15 cellular contexts compared by ENCODE assay signal in the genomic region with DNA sequence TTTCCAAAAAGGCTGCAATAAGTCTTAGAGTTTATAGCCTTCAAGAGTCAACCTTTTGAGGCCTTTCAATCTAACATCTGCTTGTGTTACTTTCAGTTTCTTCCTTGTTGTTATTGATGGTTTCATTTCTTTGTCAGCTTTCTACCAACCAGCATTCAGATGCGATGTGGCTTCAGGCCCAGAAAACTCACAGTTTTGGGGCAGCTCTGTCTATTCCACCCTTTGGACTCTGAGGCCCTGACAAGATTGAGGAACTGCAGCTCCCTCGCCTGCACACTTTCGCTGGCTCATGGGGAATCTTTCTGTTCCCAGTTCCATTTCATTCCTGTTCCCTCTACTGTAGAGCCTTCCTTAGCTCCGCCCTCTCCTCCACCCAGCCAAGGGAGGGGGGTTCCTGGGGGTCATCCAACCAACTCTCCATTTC. TPM values are rescaled to one million over a fixed set of nuclear protein-coding genes. Genes with fewer than 3 reads are reported as not detected.
A peak's percentile ranks its signal among the peaks of the same experiment; 100 is the strongest.
DNase-seq lines count a peak whose midpoint lies in the region; ATAC-seq, FAIRE-seq and TF ChIP-seq lines count a peak whose summit lies in the region.
"Had no signal": no experiment of that assay in that cellular context is flagged by ENCODE, and none has a peak within 500 bp of the region (broad histone marks: within the 10 kb centered on the region; RNA-seq: fewer than 3 reads in every experiment).

No MANE protein-coding gene starts in this region.

- H2BK120ac ChIP-seq in H9 (ENCODE audit: low read depth, low read length, poor library complexity, severe bottlenecking) = no peak overlapping the region

- H3K23me2 ChIP-seq in H9 (ENCODE audit: insufficient read length, low read depth, low read length, poor library complexity, severe bottlenecking) = no peaks in the 10 kb centered on the region

- H3K79me2 ChIP-seq in H9 (ENCODE audit: insufficient read depth, low read length) = no peaks in the 10 kb centered on the region

- no peaks in the 10 kb centered on the region; the same call in 1 of the 2 replicates for H3K27me3 ChIP-seq in H9 (ENCODE audit: insufficient read depth, low read length)
- no peaks in the 10 kb centered on the region for H3K27me3 ChIP-seq in small intestine (ENCODE audit: control insufficient read depth in 2 of 2, insufficient read depth in 2 of 2, low read length in 2 of 2)
- H3K27me3 ChIP-seq in uterus = no peaks in the 10 kb centered on the region

- no peak overlapping the region for H3K4ac ChIP-seq in H9 (ENCODE audit: low read depth, low read length)

- no peaks in the 10 kb centered on the region for H3K9me3 ChIP-seq in H9 (ENCODE audit: control insufficient read depth, low read depth, low read length)
- no peaks in the 10 kb centered on the region for H3K9me3 ChIP-seq in small intestine (ENCODE audit: control insufficient read depth, low read depth)
- no peaks in the 10 kb centered on the region for H3K9me3 ChIP-seq in uterus
- H3K9me3 ChIP-seq: tibial artery had no signal

- H2BK15ac ChIP-seq in H9 (ENCODE audit: low read depth, low read length) = no peak overlapping the region

- H2AK5ac ChIP-seq in H9 (ENCODE audit: insufficient read length, low read length) = no peak overlapping the region

- H3K36me3 ChIP-seq in small intestine (ENCODE audit: control insufficient read depth in 2 of 2, insufficient read depth in 2 of 2, low read length in 2 of 2) (no peaks in the 10 kb centered on the region), uterus (no peaks in the 10 kb centered on the region)
- H3K36me3 ChIP-seq: tibial artery had no signal

- H3K14ac ChIP-seq in H9 (ENCODE audit: insufficient read depth, low read length) = no peak overlapping the region

- peak overlapping the region; percentile 65 for H2AFZ ChIP-seq in H9 (ENCODE audit: low read length)

- no peak overlapping the region for H3T11ph ChIP-seq in H9 (ENCODE audit: low read length)

- no peak overlapping the region for H4K8ac ChIP-seq in H9 (replicated peaks; ENCODE audit: insufficient read length, low read depth, low read length)

- no peak overlapping the region for H3K23ac ChIP-seq in H9 (ENCODE audit: insufficient read length, low read depth, low read length)

- H3K4me3 ChIP-seq in small intestine (ENCODE audit: low read depth in 1 of 2, low read length in 2 of 2) (no peak overlapping the region), uterus (no peak overlapping the region)
- H3K4me3 ChIP-seq: tibial artery had no signal

- H3K36me3 Mint-ChIP-seq in activated CD4-positive, alpha-beta T cell treated with anti-CD3 and anti-CD28 coated beads for 36 hours (ENCODE audit: low read depth) = no peaks in the 10 kb centered on the region
- H3K36me3 Mint-ChIP-seq in H9 (ENCODE audit: insufficient read depth in 1 of 3, low read depth in 3 of 3) (no peaks in the 10 kb centered on the region; a peak in 1 of 7 replicates), IgD-negative memory B cell (peaks cover 2% of the 10 kb centered on the region)

- no peak overlapping the region for H4K5ac ChIP-seq in H9 (ENCODE audit: insufficient read length, low read depth, low read length)

- H4K91ac ChIP-seq in H9 (ENCODE audit: insufficient read length, low read depth, low read length) = no peak overlapping the region

- H3K79me1 ChIP-seq in H9 (ENCODE audit: insufficient read depth, low read depth, low read length, poor library complexity, severe bottlenecking) = no peaks in the 10 kb centered on the region

- no peak overlapping the region for H3K56ac ChIP-seq in H9 (ENCODE audit: insufficient read length, low read depth, low read length)

- POLR2A ChIA-PET in activated CD4-positive, alpha-beta T cell treated with anti-CD3 and anti-CD28 coated beads for 36 hours (lab: Charles Lee) = interaction anchor here (0.8 kb wide), 1 partner anchor 71 kb away, joined by 3 read pairs; no protein-coding TSS in a partner anchor

- TF ChIP-seq CTCF in H9 (conservative IDR thresholded peaks at IDR 0.05) = no peak
- TF ChIP-seq CTCF in uterus (IDR thresholded peaks at IDR 0.05) = no peak

- no peak overlapping the region for H3K9ac ChIP-seq in H9 (ENCODE audit: extremely low read depth, insufficient read length, low read length)

- H3K4me1 Mint-ChIP-seq in activated CD4-positive, alpha-beta T cell treated with anti-CD3 and anti-CD28 coated beads for 36 hours = no peaks in the 10 kb centered on the region
- H3K4me1 Mint-ChIP-seq in H9 (peaks cover 4 to 13% of the 10 kb centered on the region in 2 experiments), IgD-negative memory B cell (peaks cover 2 to 16% (median 12%) of the 10 kb centered on the region in 3 donors)

- peak; percentile 26 for ATAC-seq in activated CD4-positive, alpha-beta T cell treated with anti-CD3 and anti-CD28 coated beads for 36 hours

- H3K27me3 Mint-ChIP-seq in activated CD4-positive, alpha-beta T cell treated with anti-CD3 and anti-CD28 coated beads for 36 hours = peaks cover 7% of the 10 kb centered on the region
- H3K27me3 Mint-ChIP-seq in H9 (ENCODE audit: low read depth) = peaks cover 39% of the 10 kb centered on the region
- H3K27me3 Mint-ChIP-seq in IgD-negative memory B cell = peaks cover 14% of the 10 kb centered on the region

- FAIRE-seq in small intestine (lab: Jason Lieb, UNC) = no peak
- FAIRE-seq: A204.1 had no signal

- no peaks in the 10 kb centered on the region for H4K20me1 ChIP-seq in H9 (ENCODE audit: control insufficient read depth, insufficient read depth, insufficient read length)

- CTCF ChIA-PET in activated CD4-positive, alpha-beta T cell treated with anti-CD3 and anti-CD28 coated beads for 36 hours (lab: Charles Lee) = interaction anchor here (0.7 to 1.6 kb wide), 4 partner anchors 12 to 180 kb away, joined by 3 to 9 read pairs (median 5); partner anchors contain the start of gene WHRN

- no CpG with 5 or more reads among the region's 4 CpGs for WGBS in H9 (ENCODE audit: extremely low coverage, insufficient read length, low lambda C conversion rate)
- WGBS in small intestine, 3 donors = 33 to 51% (median 34%) methylated on average over 4 of the region's 4 CpGs

- H3K4me3 Mint-ChIP-seq in activated CD4-positive, alpha-beta T cell treated with anti-CD3 and anti-CD28 coated beads for 36 hours = no peak overlapping the region
- H3K4me3 Mint-ChIP-seq in H9 = no peak overlapping the region
- H3K4me3 Mint-ChIP-seq in IgD-negative memory B cell = peak overlapping the region in 1 of 4 donors; percentile 43

- intact Hi-C loops in activated CD4-positive, alpha-beta T cell treated with anti-CD3 and anti-CD28 coated beads for 36 hours (cut with DNase I, micrococcal nuclease) = no loop called here
- intact Hi-C loops in uterus (cut with DNase I; ENCODE audit: low total_unique reads) = no loop called here

- H2BK5ac ChIP-seq in H9 (ENCODE audit: insufficient read length, low read length) = no peak overlapping the region

- no peak overlapping the region for H3K27ac ChIP-seq in H9 (ENCODE audit: insufficient read length, low read depth, low read length)
- peak overlapping the region in 1 of 2 donors; percentile 41 for H3K27ac ChIP-seq in small intestine (ENCODE audit: low read depth in 1 of 2, low read length in 1 of 2)
- H3K27ac ChIP-seq in uterus = no peak overlapping the region
- H3K27ac ChIP-seq: tibial artery had no signal

- no peak overlapping the region for H3K27ac Mint-ChIP-seq in activated CD4-positive, alpha-beta T cell treated with anti-CD3 and anti-CD28 coated beads for 36 hours
- H3K27ac Mint-ChIP-seq in H9 (no peak overlapping the region), IgD-negative memory B cell (peak overlapping the region in 2 of 3 donors; percentile 55 to 75)

- H3K4me1 ChIP-seq in H9 (ENCODE audit: insufficient read depth, low read length) (no peaks in the 10 kb centered on the region), small intestine (ENCODE audit: control insufficient read depth in 2 of 2, insufficient read depth in 1 of 2, low read depth in 1 of 2, low read length in 1 of 2) (no peaks in the 10 kb centered on the region), uterus (no peaks in the 10 kb centered on the region)
- H3K4me1 ChIP-seq: tibial artery had no signal

- no peak for DNase-seq in activated CD4-positive, alpha-beta T cell treated with anti-CD3 and anti-CD28 coated beads for 36 hours
- DNase-seq in activated CD4-positive, alpha-beta T cell treated with anti-CD3 and anti-CD28 coated beads for 4 hours = no peak
- DNase-seq in H9 (no peak), small intestine (peak; percentile 31), uterus (no peak), NCI-H1694 treated with DMSO at 0.1 percent for 48 hours (lab: John Stamatoyannopoulos, UW) (no peak), T1000 (lab: John Stamatoyannopoulos, UW) (no peak)
- DNase-seq: GOT3; KG1; NCI-H524 treated with DMSO at 0.1 percent for 48 hours; nucleus accumbens; stimulated activated CD4-positive, alpha-beta T cell treated with anti-CD3 and anti-CD28 coated beads, Interleukin-4, amount 100 ng/mL, for 4 hours; tibial artery had no signal

- H3K9me3 Mint-ChIP-seq in activated CD4-positive, alpha-beta T cell treated with anti-CD3 and anti-CD28 coated beads for 36 hours (ENCODE audit: low read depth) = no peaks in the 10 kb centered on the region
- H3K9me3 Mint-ChIP-seq in H9 = no peaks in the 10 kb centered on the region
- H3K9me3 Mint-ChIP-seq in IgD-negative memory B cell = peaks cover 0 to 2% (median 0%) of the 10 kb centered on the region in 3 donors

- H3K4me2 ChIP-seq in H9 (ENCODE audit: insufficient read depth, insufficient read length, low read length) = no peak overlapping the region

- H2BK12ac ChIP-seq in H9 (ENCODE audit: insufficient read length, low read depth, low read length) = no peak overlapping the region

- H2BK20ac ChIP-seq in H9 (ENCODE audit: low read depth, low read length, poor library complexity, severe bottlenecking) = no peak overlapping the region

- no peak overlapping the region for H3K18ac ChIP-seq in H9 (ENCODE audit: insufficient read length, low read depth, low read length)

- TF ChIP-seq POLR2A in uterus (IDR thresholded peaks at IDR 0.05) = no peak

RNA-seq across cellular contexts. Expression of gene WHRN, which starts 13.3 kb away (rescaled TPM):
- total RNA-seq in activated CD4-positive, alpha-beta T cell treated with anti-CD3 and anti-CD28 coated beads for 36 hours = 1 to 10 TPM; 1.9 to 2.0 TPM
- total RNA-seq in H9 (2021) = 2.2 and 2.3 TPM in 2 replicates
- 0.89 TPM for polyA plus RNA-seq in IgD-negative memory B cell
- polyA plus RNA-seq in small intestine = 1 to 10 TPM; 2.7 to 8.6 (median 7.2) TPM
- 10 to 100 TPM in 2 of 4 donors, 1 to 10 TPM in 2; 4.0 to 32.3 (median 20.2) TPM for total RNA-seq in uterus

Comparison
In these comparisons a context has a peak if more than half of its experiments do, and no peak if none do; other contexts are left out.
1. H3K27ac Mint-ChIP-seq: peak in IgD-negative memory B cell (2 of 3); none in activated CD4-positive, alpha-beta T cell treated with anti-CD3 and anti-CD28 coated beads for 36 hours (single experiment) and H9 (0 of 3).